21 cellular contexts compared by ENCODE assay signal in the genomic region with DNA sequence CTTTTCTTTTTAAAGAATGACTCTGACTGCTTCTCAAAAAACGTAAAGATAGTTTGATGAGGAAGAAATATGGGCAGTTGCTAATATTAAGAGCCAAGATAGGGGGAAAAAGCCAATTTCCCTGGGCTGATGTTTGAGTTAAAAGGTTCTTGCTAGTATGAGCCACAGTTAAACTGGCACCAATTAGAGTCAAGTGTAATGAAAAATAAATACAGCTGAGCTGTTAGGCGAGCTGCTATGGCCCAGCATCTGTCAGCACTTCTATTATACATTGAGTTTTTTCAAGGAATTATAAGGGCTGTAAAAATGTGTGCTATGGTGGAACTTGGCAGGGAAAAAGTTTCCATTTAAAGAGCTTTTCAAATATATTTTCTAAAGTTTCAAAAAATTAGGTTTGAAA.
"Had no signal": no experiment of that assay in that cellular context is flagged by ENCODE, and none has a peak within 500 bp of the region (broad histone marks: within the 10 kb centered on the region; RNA-seq: fewer than 3 reads in every experiment).

No MANE protein-coding gene starts in this region.

- H3K9me3 ChIP-seq: colonic mucosa, esophagus squamous epithelium, left lung, mucosa of descending colon, prostate gland, spleen, testis, tibial artery had no signal

- ATAC-seq: left lung; mucosa of descending colon; stimulated activated memory B cell treated with anti-CD40 and anti-IgM and Interleukin-4, amounts not matched to agents 10 μg/mL and 1 μg/mL and 100 μg/mL, for 72 hours; stimulated activated naive CD8-positive, alpha-beta T cell treated with anti-CD3 and anti-CD28 coated beads, Interleukin-15, Interleukin-2, amounts not matched to agents 100 U/mL and 50 U/mL, for 24 hours had no signal

- H3K36me3 ChIP-seq: colonic mucosa, esophagus squamous epithelium, left lung, neural progenitor cell, prostate gland, spleen, tibial artery had no signal

- H3K4me3 ChIP-seq: colonic mucosa, esophagus squamous epithelium, left lung, mucosa of descending colon, neural progenitor cell, prostate gland, skin epidermis, spleen, testis, tibial artery had no signal

- DNase-seq: colonic mucosa; dermis blood vessel endothelial cell; effector memory CD4-positive, alpha-beta T cell; esophagus squamous epithelium; foreskin melanocyte; glutamatergic neuron; kidney; left lung; mesenchymal stem cell; mucosa of descending colon; naive B cell; spleen; stimulated activated CD4-positive, alpha-beta T cell treated with anti-CD3 and anti-CD28 coated beads, Interleukin-4, amount 100 ng/mL, for 4 hours; stimulated activated naive CD8-positive, alpha-beta T cell treated with anti-CD3 and anti-CD28 coated beads, Interleukin-15, Interleukin-2, amounts not matched to agents 100 U/mL and 50 U/mL, for 24 hours; substantia nigra; testis; tibial artery had no signal

- H3K27me3 ChIP-seq: colonic mucosa, esophagus squamous epithelium, left lung, neural progenitor cell, spleen, testis, tibial artery had no signal

- H3K4me1 ChIP-seq: colonic mucosa, esophagus squamous epithelium, left lung, prostate gland, spleen, testis, tibial artery had no signal

- H3K27ac ChIP-seq: colonic mucosa, esophagus squamous epithelium, left lung, neural progenitor cell, prostate gland, skin epidermis, spleen, testis, tibial artery had no signal
